Comparison of ENCODE assay signal across 8 cellular contexts in genomic region chr15:31360843-31361763, GRCh38. TPM values are rescaled to one million over a fixed set of nuclear protein-coding genes. Genes with fewer than 3 reads are reported as not detected.
DNase-seq lines count a peak whose midpoint lies in the region; ATAC-seq and TF ChIP-seq lines count a peak whose summit lies in the region.

No MANE protein-coding gene starts in this region.

- no peak for TF ChIP-seq EP300 in tibial nerve (IDR thresholded peaks at IDR 0.05)

- 36 to 37% methylated on average over 12 to 13 of the region's 17 CpGs for WGBS in tibial nerve, 2 donors

- intact Hi-C loops in left lung (cut with DNase I) = no loop called here

- peaks cover 75% of the 10 kb centered on the region for H3K79me2 ChIP-seq in OCI-LY1 (ENCODE audit: insufficient read depth, low read length)

- no peaks in the 10 kb centered on the region for H3K27me3 ChIP-seq in OCI-LY1 (ENCODE audit: insufficient read depth, low read length)
- no peaks in the 10 kb centered on the region for H3K27me3 ChIP-seq in left lung
- H3K27me3 ChIP-seq in tibial nerve = no peaks in the 10 kb centered on the region

- H3K9me3 ChIP-seq in OCI-LY1 (ENCODE audit: low read length) = no peaks in the 10 kb centered on the region
- no peaks in the 10 kb centered on the region for H3K9me3 ChIP-seq in left lung
- H3K9me3 ChIP-seq in tibial nerve = no peaks in the 10 kb centered on the region

- peak overlapping the region; percentile 65 for H3K9ac ChIP-seq in OCI-LY1 (ENCODE audit: low read length)

- H2AFZ ChIP-seq in OCI-LY1 (ENCODE audit: low read length) = no peak overlapping the region

- peak overlapping the region; percentile 98 for H3K27ac ChIP-seq in OCI-LY1 (ENCODE audit: low read depth, low read length, poor library complexity, severe bottlenecking)
- peak overlapping the region; percentile 83 to 94 for H3K27ac ChIP-seq in left lung
- H3K27ac ChIP-seq in tibial nerve = peak overlapping the region; percentile 38 to 95 (median 94)

- no peak for TF ChIP-seq POLR2A in tibial nerve (IDR thresholded peaks at IDR 0.05)

- H3K36me3 ChIP-seq in OCI-LY1 (ENCODE audit: insufficient read depth, low read length) (peaks cover 6% of the 10 kb centered on the region; the same call in 1 of the 2 replicates), left lung (peaks cover 0 to 3% of the 10 kb centered on the region in 2 donors), tibial nerve (no peaks in the 10 kb centered on the region)

- no peaks in the 10 kb centered on the region for H3K9me2 ChIP-seq in OCI-LY1 (ENCODE audit: low read depth, low read length)

- H3F3A ChIP-seq in OCI-LY1 (ENCODE audit: insufficient read depth, low read length) = 0 out of 2 replicates have a peak, but pooled peaks cover 4% of the 10 kb centered on the region

- H3K4me3 ChIP-seq in OCI-LY1 (ENCODE audit: low read depth, low read length, poor library complexity, severe bottlenecking) (peak overlapping the region; percentile 42), left lung (peak overlapping the region in 1 of 2 donors; percentile 17), tibial nerve (no peak overlapping the region)

- TF ChIP-seq CTCF in OCI-LY1 (IDR thresholded peaks at IDR 0.05; ENCODE audit: low read length) (no peak), left lung (IDR thresholded peaks at IDR 0.05) (no peak), tibial nerve (IDR thresholded peaks at IDR 0.05) (no peak)

- peak; percentile 44 for DNase-seq in DMS53 treated with DMSO at 0.1 percent for 48 hours (lab: John Stamatoyannopoulos, UW; ENCODE audit: unreplicated experiment)
- DNase-seq in activated gamma-delta T cell treated with anti-CD3 and anti-CD28 coated beads, Interleukin-2, amount 50 U/mL, for 16 hours (ENCODE audit: low read depth) = peak; percentile 60
- DNase-seq in left lung = peak; percentile 71 to 87
- DNase-seq in tibial nerve (ENCODE audit: low spot score in 2 of 2) = no peak
- no peak for DNase-seq in NCI-H1694 (lab: John Stamatoyannopoulos, UW)

- peak; percentile 68 for ATAC-seq in GM19467 (IDR thresholded peaks at IDR 0.05; ENCODE audit: unreplicated experiment)
- ATAC-seq in HG03565 (IDR thresholded peaks at IDR 0.05; ENCODE audit: unreplicated experiment) = peak; percentile 62
- ATAC-seq in left lung = peak; percentile 38

- H3K4me1 ChIP-seq in OCI-LY1 (ENCODE audit: insufficient read depth, low read length, severe bottlenecking) (peaks cover 100% of the 10 kb centered on the region), left lung (peaks cover 78 to 100% of the 10 kb centered on the region in 2 donors), tibial nerve (peaks cover 0 to 98% (median 88%) of the 10 kb centered on the region in 4 donors)

- H3K4me2 ChIP-seq in OCI-LY1 (ENCODE audit: low read length) = peak overlapping the region; percentile 62

- no peaks in the 10 kb centered on the region for H4K20me1 ChIP-seq in OCI-LY1 (ENCODE audit: insufficient read depth, low read length)

RNA-seq across cellular contexts. Expression of gene KLF13, which starts 34.5 kb away (rescaled TPM):
- total RNA-seq in left lung = 100 to 1,000 TPM; 110 to 116 TPM
- total RNA-seq in tibial nerve = 10 to 100 TPM; 61.2 to 77.9 (median 75.1) TPM

Comparison
In these comparisons a context has a peak if more than half of its experiments do, and no peak if none do; other contexts are left out.
1. DNase-seq: peak in DMS53 treated with DMSO at 0.1 percent for 48 hours (single experiment), activated gamma-delta T cell treated with anti-CD3 and anti-CD28 coated beads, Interleukin-2, amount 50 U/mL, for 16 hours (single experiment) and left lung (2 of 2); none in tibial nerve (0 of 2) and NCI-H1694 (single experiment).
2. Peak in every context shown above with its lines, with median percentiles within 50 percentile points of each other: ATAC-seq and H3K27ac ChIP-seq.